In the genomic region with DNA sequence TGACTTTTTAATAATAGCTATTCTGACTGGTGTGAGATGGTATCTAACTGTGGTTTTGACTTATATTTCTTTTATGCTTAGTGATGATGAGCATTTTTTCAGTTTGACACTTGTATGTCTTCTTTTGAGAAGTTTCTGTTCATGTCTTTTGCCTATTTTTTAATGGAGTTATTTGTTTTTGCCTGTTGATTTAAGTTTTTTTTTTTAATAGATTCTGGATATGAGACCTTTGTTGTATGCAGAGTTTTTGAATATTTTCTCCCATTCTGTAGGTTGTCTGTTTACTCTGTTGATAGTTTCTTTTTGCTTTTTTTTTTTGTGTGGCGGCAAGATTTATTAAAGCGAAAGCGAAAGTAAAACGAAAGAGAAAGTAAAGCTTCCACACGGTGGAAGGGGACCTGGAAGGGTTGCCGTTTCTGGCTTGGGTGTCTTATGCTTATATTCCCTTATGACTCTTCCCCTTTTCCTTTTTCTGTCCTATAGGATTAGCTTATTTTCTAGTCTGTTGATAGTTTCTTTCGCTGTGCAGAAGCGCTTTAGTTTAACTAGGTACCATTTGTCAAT, we compare ENCODE assay signal across 1 cellular context.
TF ChIP-seq lines count a peak whose summit lies in the region.

No MANE protein-coding gene starts in this region.

TF ChIP-seq in HepG2, 621 proteins besides CTCF, POLR2A, EP300 and RAD21 (continued from another document):
- TF ChIP-seq, protein P1, sequence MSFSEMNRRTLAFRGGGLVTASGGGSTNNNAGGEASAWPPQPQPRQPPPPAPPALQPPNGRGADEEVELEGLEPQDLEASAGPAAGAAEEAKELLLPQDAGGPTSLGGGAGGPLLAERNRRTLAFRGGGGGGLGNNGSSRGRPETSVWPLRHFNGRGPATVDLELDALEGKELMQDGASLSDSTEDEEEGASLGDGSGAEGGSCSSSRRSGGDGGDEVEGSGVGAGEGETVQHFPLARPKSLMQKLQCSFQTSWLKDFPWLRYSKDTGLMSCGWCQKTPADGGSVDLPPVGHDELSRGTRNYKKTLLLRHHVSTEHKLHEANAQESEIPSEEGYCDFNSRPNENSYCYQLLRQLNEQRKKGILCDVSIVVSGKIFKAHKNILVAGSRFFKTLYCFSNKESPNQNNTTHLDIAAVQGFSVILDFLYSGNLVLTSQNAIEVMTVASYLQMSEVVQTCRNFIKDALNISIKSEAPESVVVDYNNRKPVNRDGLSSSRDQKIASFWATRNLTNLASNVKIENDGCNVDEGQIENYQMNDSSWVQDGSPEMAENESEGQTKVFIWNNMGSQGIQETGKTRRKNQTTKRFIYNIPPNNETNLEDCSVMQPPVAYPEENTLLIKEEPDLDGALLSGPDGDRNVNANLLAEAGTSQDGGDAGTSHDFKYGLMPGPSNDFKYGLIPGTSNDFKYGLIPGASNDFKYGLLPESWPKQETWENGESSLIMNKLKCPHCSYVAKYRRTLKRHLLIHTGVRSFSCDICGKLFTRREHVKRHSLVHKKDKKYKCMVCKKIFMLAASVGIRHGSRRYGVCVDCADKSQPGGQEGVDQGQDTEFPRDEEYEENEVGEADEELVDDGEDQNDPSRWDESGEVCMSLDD (CRISPR knock-in tag; IDR thresholded peaks at IDR 0.05; ENCODE audit: borderline replicate concordance), result no peak
